ENCODE assay signal across 20 cellular contexts in genomic region chr3:43867673-43868072, GRCh38.
DNase-seq lines count a peak whose midpoint lies in the region; ATAC-seq, FAIRE-seq and TF ChIP-seq lines count a peak whose summit lies in the region.
"Had no signal": no experiment of that assay in that cellular context is flagged by ENCODE, and none has a peak within 500 bp of the region (broad histone marks: within the 10 kb centered on the region; RNA-seq: fewer than 3 reads in every experiment).

No MANE protein-coding gene starts in this region.

- H3K36me3 ChIP-seq in GM23248 (ENCODE audit: low read depth) = no peaks in the 10 kb centered on the region
- no peaks in the 10 kb centered on the region for H3K36me3 ChIP-seq in astrocyte (ENCODE audit: insufficient read depth, low read length)
- no peaks in the 10 kb centered on the region for H3K36me3 ChIP-seq in skeletal muscle satellite cell (ENCODE audit: insufficient read depth, low read length)
- H3K36me3 ChIP-seq: left lung had no signal

- H3K4me3 ChIP-seq in GM23248 (no peak overlapping the region), astrocyte (ENCODE audit: insufficient read depth, low read depth, low read length) (no peak overlapping the region), fibroblast of the aortic adventitia (ENCODE audit: low read depth, low read length) (no peak overlapping the region), skeletal muscle satellite cell (ENCODE audit: low read length) (no peak overlapping the region)
- H3K4me3 ChIP-seq: left lung had no signal

- H4K20me1 ChIP-seq in GM23248 (ENCODE audit: insufficient read depth) (no peaks in the 10 kb centered on the region), astrocyte (ENCODE audit: insufficient read depth, low read length) (no peaks in the 10 kb centered on the region)

- peak overlapping the region; percentile 26 for H3K4me2 ChIP-seq in GM23248 (ENCODE audit: unreplicated experiment)
- peak overlapping the region; percentile 5 for H3K4me2 ChIP-seq in astrocyte (ENCODE audit: low read length)
- H3K4me2 ChIP-seq in skeletal muscle satellite cell (ENCODE audit: low read length) = no peak overlapping the region

- H3K27me3 ChIP-seq in GM23248 (replicated peaks; ENCODE audit: insufficient read depth) (no peaks in the 10 kb centered on the region), astrocyte (ENCODE audit: insufficient read depth, low read length) (no peaks in the 10 kb centered on the region), skeletal muscle satellite cell (ENCODE audit: control insufficient read depth, insufficient read depth, low read length) (no peaks in the 10 kb centered on the region)

- peak overlapping the region; percentile 26; the same call in 1 of the 2 replicates for H2AFZ ChIP-seq in GM23248
- no peak overlapping the region for H2AFZ ChIP-seq in astrocyte (ENCODE audit: low read depth, low read length)

- H3K27ac Mint-ChIP-seq in astrocyte (ENCODE audit: unreplicated experiment) = peak overlapping the region; percentile 23
- H3K27ac Mint-ChIP-seq: activated naive CD4-positive, alpha-beta T cell treated with anti-CD3 and anti-CD28 coated beads, Interleukin-2, amount 10 ng/mL, durations not matched to agents 7 days and 5 days; CD8-positive, alpha-beta memory T cell had no signal

- peak overlapping the region; percentile 83 for H3K27ac ChIP-seq in GM23248
- peak overlapping the region; percentile 90 for H3K27ac ChIP-seq in astrocyte (ENCODE audit: low read depth, low read length)
- H3K27ac ChIP-seq: HL-60, left lung had no signal

- DNase-seq in GM23248 = peak; percentile 84
- DNase-seq in astrocyte (ENCODE audit: low read depth) = peak; percentile 36
- DNase-seq in fibroblast of the aortic adventitia (ENCODE audit: low read depth) = peak; percentile 88
- no peak for DNase-seq in NCI-H1105 treated with DMSO at 0.1 percent for 48 hours (lab: John Stamatoyannopoulos, UW)
- DNase-seq in posterior cingulate gyrus = no peak
- DNase-seq: activated naive CD4-positive, alpha-beta T cell treated with anti-CD3 and anti-CD28 coated beads, Interleukin-2, amount 10 ng/mL, durations not matched to agents 7 days and 5 days; caudate nucleus; CD8-positive, alpha-beta memory T cell; Kasumi-1; left lung; NCI-H187 treated with DMSO at 0.1 percent for 48 hours; NCI-H524 treated with DMSO at 0.1 percent for 48 hours; stimulated activated CD4-positive, alpha-beta T cell treated with anti-CD3 and anti-CD28 coated beads, Interleukin-15, amount 100 ng/mL, for 24 hours; T-helper 1 cell had no signal

- H3K4me1 Mint-ChIP-seq in astrocyte (ENCODE audit: low read depth, unreplicated experiment) = peaks cover 69% of the 10 kb centered on the region
- H3K4me1 Mint-ChIP-seq: activated naive CD4-positive, alpha-beta T cell treated with anti-CD3 and anti-CD28 coated beads, Interleukin-2, amount 10 ng/mL, durations not matched to agents 7 days and 5 days; CD8-positive, alpha-beta memory T cell had no signal

- H3K79me2 ChIP-seq in GM23248 (ENCODE audit: insufficient read depth) = no peaks in the 10 kb centered on the region
- no peaks in the 10 kb centered on the region for H3K79me2 ChIP-seq in astrocyte (ENCODE audit: insufficient read depth, low read length)

- H3K36me3 Mint-ChIP-seq in astrocyte (ENCODE audit: low read depth, unreplicated experiment) = peaks cover 2% of the 10 kb centered on the region
- H3K36me3 Mint-ChIP-seq: activated naive CD4-positive, alpha-beta T cell treated with anti-CD3 and anti-CD28 coated beads, Interleukin-2, amount 10 ng/mL, durations not matched to agents 7 days and 5 days; CD8-positive, alpha-beta memory T cell had no signal

- H3K9me3 ChIP-seq in GM23248 (ENCODE audit: low read depth) = no peaks in the 10 kb centered on the region
- no peaks in the 10 kb centered on the region for H3K9me3 ChIP-seq in astrocyte (ENCODE audit: insufficient read depth, low read depth, low read length)
- no peaks in the 10 kb centered on the region for H3K9me3 ChIP-seq in skeletal muscle satellite cell (replicated peaks; ENCODE audit: low read length)
- H3K9me3 ChIP-seq: left lung had no signal

- 33 to 34% methylated on average over 2 of the region's 2 CpGs for WGBS in GM23248 (ENCODE audit: low coverage in 1 of 2, low lambda C conversion rate in 2 of 2, missing lambda C conversion rate in 2 of 2), 2 experiments

- peaks cover 3% of the 10 kb centered on the region for H3K27me3 Mint-ChIP-seq in astrocyte (ENCODE audit: low read depth, unreplicated experiment)

- in situ Hi-C loops in GM23248 (cut with MboI) = no loop called here

- peaks cover 37% of the 10 kb centered on the region for H3F3A ChIP-seq in GM23248 (ENCODE audit: insufficient read depth)

- H3K9ac ChIP-seq in GM23248 (no peak overlapping the region), astrocyte (ENCODE audit: low read length) (peak overlapping the region; percentile 20), skeletal muscle satellite cell (ENCODE audit: low read depth, low read length) (peak overlapping the region; percentile 44)

- intact Hi-C loops in posterior cingulate gyrus (cut with DNase I) = no loop called here

- no peak overlapping the region for H3K4me3 Mint-ChIP-seq in astrocyte (ENCODE audit: unreplicated experiment)
- H3K4me3 Mint-ChIP-seq: activated naive CD4-positive, alpha-beta T cell treated with anti-CD3 and anti-CD28 coated beads, Interleukin-2, amount 10 ng/mL, durations not matched to agents 7 days and 5 days; CD8-positive, alpha-beta memory T cell had no signal

- ATAC-seq in HG02759 (IDR thresholded peaks at IDR 0.05; ENCODE audit: unreplicated experiment) = no peak
- no peak for ATAC-seq in HG03280 (IDR thresholded peaks at IDR 0.05; ENCODE audit: unreplicated experiment)
- ATAC-seq: activated CD4-positive, CD25-positive, alpha-beta regulatory T cell treated with anti-CD3 and anti-CD28 coated beads, Interleukin-2, amount 50 U/mL, for 24 hours; left lung; Panc1 had no signal

- peaks cover 61% of the 10 kb centered on the region for H3K4me1 ChIP-seq in GM23248 (ENCODE audit: insufficient read depth)
- H3K4me1 ChIP-seq in astrocyte (ENCODE audit: insufficient read depth, low read length) = peaks cover 54% of the 10 kb centered on the region
- H3K4me1 ChIP-seq in skeletal muscle satellite cell (ENCODE audit: control insufficient read depth, insufficient read depth, low read length) = peaks cover 67% of the 10 kb centered on the region

- no peaks in the 10 kb centered on the region for H3K9me3 Mint-ChIP-seq in astrocyte (ENCODE audit: unreplicated experiment)
- H3K9me3 Mint-ChIP-seq: activated naive CD4-positive, alpha-beta T cell treated with anti-CD3 and anti-CD28 coated beads, Interleukin-2, amount 10 ng/mL, durations not matched to agents 7 days and 5 days; CD8-positive, alpha-beta memory T cell had no signal

- H3K9me2 ChIP-seq in GM23248 (ENCODE audit: insufficient read depth) = no peaks in the 10 kb centered on the region

- FAIRE-seq in astrocyte (lab: Jason Lieb, UNC) = no peak

- TF ChIP-seq CTCF in astrocyte (IDR thresholded peaks at IDR 0.05; ENCODE audit: insufficient read depth, low read depth, low read length) = no peak
- no peak for TF ChIP-seq CTCF in fibroblast of the aortic adventitia (IDR thresholded peaks at IDR 0.05; ENCODE audit: insufficient read depth, low read length)

Comparison
In these comparisons a context has a peak if more than half of its experiments do, and no peak if none do; other contexts are left out.
1. DNase-seq: peak in GM23248 (single experiment), astrocyte (single experiment) and fibroblast of the aortic adventitia (single experiment); none in NCI-H1105 treated with DMSO at 0.1 percent for 48 hours (single experiment) and posterior cingulate gyrus (0 of 10).